1 cellular context compared by ENCODE assay signal in the genomic region with DNA sequence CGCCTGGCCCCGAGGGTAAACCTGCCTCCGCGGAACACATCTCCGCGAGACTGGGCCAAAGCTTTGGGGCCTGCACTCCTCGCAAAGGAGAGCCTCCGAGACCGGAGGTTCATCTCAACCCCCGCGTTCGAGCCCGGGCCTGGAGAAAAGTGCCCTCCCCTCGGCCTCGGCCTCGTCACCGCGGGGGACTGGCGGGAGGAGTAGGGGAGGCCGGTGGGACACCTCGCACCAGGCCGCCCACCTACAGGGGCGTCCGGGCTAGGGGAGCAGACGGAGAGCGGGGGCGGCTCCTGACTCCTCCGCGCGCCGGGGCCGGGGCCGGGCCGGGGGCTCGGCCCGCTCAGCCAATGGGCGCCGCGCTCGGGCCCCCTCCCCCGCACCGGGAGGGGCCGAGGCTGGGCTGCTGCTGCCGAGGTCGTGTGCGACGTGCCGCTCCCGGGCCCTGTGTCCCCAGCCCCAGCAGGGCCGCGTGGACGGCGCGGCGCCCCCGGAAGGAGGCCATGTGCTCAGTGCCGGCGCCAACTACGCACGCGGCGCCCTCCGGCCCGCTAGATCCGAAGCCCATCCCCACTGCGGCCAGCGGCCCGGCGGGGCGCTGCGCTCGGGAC.
TF ChIP-seq lines count a peak whose summit lies in the region.

No MANE protein-coding gene starts in this region.

TF ChIP-seq in HepG2, 621 proteins besides CTCF, POLR2A, EP300 and RAD21 (continued from another document and continues in another):
- TF ChIP-seq YEATS4 (CRISPR knock-in tag; IDR thresholded peaks at IDR 0.05; ENCODE audit: borderline replicate concordance) (peak; percentile 94), ZNF441 (CRISPR knock-in tag; IDR thresholded peaks at IDR 0.05; ENCODE audit: borderline replicate concordance) (no peak), ZNF773 (CRISPR knock-in tag; IDR thresholded peaks at IDR 0.05; ENCODE audit: borderline replicate concordance) (peak; percentile 85; the same call in 1 of the 2 replicates), ZNF607 (CRISPR knock-in tag; IDR thresholded peaks at IDR 0.05; ENCODE audit: borderline replicate concordance) (peak; percentile 63; the same call in 1 of the 2 replicates), ZNF235 (CRISPR knock-in tag; IDR thresholded peaks at IDR 0.05; ENCODE audit: borderline replicate concordance) (peak; percentile 91; the same call in 1 of the 2 replicates), ARNT2 (CRISPR knock-in tag; IDR thresholded peaks at IDR 0.05; ENCODE audit: low read depth) (peak; percentile 49; the same call in 1 of the 2 replicates), PBX2 (CRISPR knock-in tag; IDR thresholded peaks at IDR 0.05) (no peak), PAF1 (CRISPR knock-in tag; IDR thresholded peaks at IDR 0.05) (no peak), FIP1L1 (IDR thresholded peaks at IDR 0.05; ENCODE audit: borderline replicate concordance, insufficient read depth, low read depth, low read length) (no peak), NFYC (CRISPR knock-in tag; IDR thresholded peaks at IDR 0.05) (peak; percentile 19), HDAC2 (CRISPR knock-in tag; IDR thresholded peaks at IDR 0.05) (no peak), ARHGAP35 (CRISPR knock-in tag; IDR thresholded peaks at IDR 0.05; ENCODE audit: borderline replicate concordance) (no peak), HOXA3 (CRISPR knock-in tag; IDR thresholded peaks at IDR 0.05) (peak; percentile 35; the same call in 1 of the 2 replicates), NFYB (CRISPR knock-in tag; IDR thresholded peaks at IDR 0.05) (peak; percentile 25; the same call in 1 of the 2 replicates), E2F1 (CRISPR knock-in tag; IDR thresholded peaks at IDR 0.05) (peak; percentile 69; the same call in 1 of the 2 replicates), ZNF10 (CRISPR knock-in tag; IDR thresholded peaks at IDR 0.05; ENCODE audit: borderline replicate concordance, low read depth) (no peak), ZNF883 (CRISPR knock-in tag; IDR thresholded peaks at IDR 0.05; ENCODE audit: not compliant biosample characterization) (peak; percentile 44), TOPORS (CRISPR knock-in tag; IDR thresholded peaks at IDR 0.05) (0 out of 2 replicates have a peak, but pooled peaks have one; percentile 6), SALL1 (CRISPR knock-in tag; IDR thresholded peaks at IDR 0.05) (peak; percentile 30; the same call in 1 of the 2 replicates), ZNF260 (CRISPR knock-in tag; IDR thresholded peaks at IDR 0.05; ENCODE audit: borderline replicate concordance, low read depth) (no peak), LCORL (IDR thresholded peaks at IDR 0.05) (no peak), LCORL (CRISPR knock-in tag; IDR thresholded peaks at IDR 0.05) (peak; percentile 8; the same call in 1 of the 2 replicates), SRY (CRISPR knock-in tag; IDR thresholded peaks at IDR 0.05) (no peak; the same call in 1 of the 2 replicates), ZNF33B (CRISPR knock-in tag; IDR thresholded peaks at IDR 0.05) (no peak), ZNF567 (CRISPR knock-in tag; IDR thresholded peaks at IDR 0.05; ENCODE audit: borderline replicate concordance) (0 out of 2 replicates have a peak, but pooled peaks have one; percentile 49), ISL2 (CRISPR knock-in tag; IDR thresholded peaks at IDR 0.05) (no peak), MXD4 (CRISPR knock-in tag; IDR thresholded peaks at IDR 0.05) (no peak; the same call in 1 of the 2 replicates), ZNF629 (CRISPR knock-in tag; conservative IDR thresholded peaks at IDR 0.05) (peak; percentile 35; the same call in 1 of the 2 replicates), ZNF24 (IDR thresholded peaks at IDR 0.05) (no peak), MAX (IDR thresholded peaks at IDR 0.05) (peak; percentile 95), NRL (CRISPR knock-in tag; IDR thresholded peaks at IDR 0.05; ENCODE audit: borderline replicate concordance) (0 out of 2 replicates have a peak, but pooled peaks have one; percentile 36), MYPOP (CRISPR knock-in tag; IDR thresholded peaks at IDR 0.05) (no peak), AGO2 (optimal IDR thresholded peaks at IDR 0.05; ENCODE audit: low read depth, low read length) (peak; percentile 94), ELF1 (CRISPR knock-in tag; IDR thresholded peaks at IDR 0.05) (no peak), EEA1 (CRISPR knock-in tag; IDR thresholded peaks at IDR 0.05; ENCODE audit: borderline replicate concordance) (0 out of 2 replicates have a peak, but pooled peaks have one; percentile 14), MXD1 (CRISPR knock-in tag; IDR thresholded peaks at IDR 0.05) (peak; percentile 86), ZSCAN21 (CRISPR knock-in tag; IDR thresholded peaks at IDR 0.05; ENCODE audit: borderline replicate concordance) (0 out of 2 replicates have a peak, but pooled peaks have one; percentile 13), ZNF678 (CRISPR knock-in tag; IDR thresholded peaks at IDR 0.05) (0 out of 2 replicates have a peak, but pooled peaks have one; percentile 12), ATF1 (CRISPR knock-in tag; IDR thresholded peaks at IDR 0.05) (no peak), ZNF558 (CRISPR knock-in tag; IDR thresholded peaks at IDR 0.05; ENCODE audit: borderline replicate concordance) (no peak; the same call in 1 of the 2 replicates)
- TF ChIP-seq, protein P1, sequence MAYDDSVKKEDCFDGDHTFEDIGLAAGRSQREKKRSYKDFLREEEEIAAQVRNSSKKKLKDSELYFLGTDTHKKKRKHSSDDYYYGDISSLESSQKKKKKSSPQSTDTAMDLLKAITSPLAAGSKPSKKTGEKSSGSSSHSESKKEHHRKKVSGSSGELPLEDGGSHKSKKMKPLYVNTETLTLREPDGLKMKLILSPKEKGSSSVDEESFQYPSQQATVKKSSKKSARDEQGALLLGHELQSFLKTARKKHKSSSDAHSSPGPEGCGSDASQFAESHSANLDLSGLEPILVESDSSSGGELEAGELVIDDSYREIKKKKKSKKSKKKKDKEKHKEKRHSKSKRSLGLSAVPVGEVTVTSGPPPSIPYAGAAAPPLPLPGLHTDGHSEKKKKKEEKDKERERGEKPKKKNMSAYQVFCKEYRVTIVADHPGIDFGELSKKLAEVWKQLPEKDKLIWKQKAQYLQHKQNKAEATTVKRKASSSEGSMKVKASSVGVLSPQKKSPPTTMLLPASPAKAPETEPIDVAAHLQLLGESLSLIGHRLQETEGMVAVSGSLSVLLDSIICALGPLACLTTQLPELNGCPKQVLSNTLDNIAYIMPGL (CRISPR knock-in tag; IDR thresholded peaks at IDR 0.05; ENCODE audit: borderline replicate concordance in 1 of 2, low read depth in 1 of 2), result peak in 1 of 2 experiments; percentile 31; a peak in 1 of 4 replicates
- TF ChIP-seq, protein P2, sequence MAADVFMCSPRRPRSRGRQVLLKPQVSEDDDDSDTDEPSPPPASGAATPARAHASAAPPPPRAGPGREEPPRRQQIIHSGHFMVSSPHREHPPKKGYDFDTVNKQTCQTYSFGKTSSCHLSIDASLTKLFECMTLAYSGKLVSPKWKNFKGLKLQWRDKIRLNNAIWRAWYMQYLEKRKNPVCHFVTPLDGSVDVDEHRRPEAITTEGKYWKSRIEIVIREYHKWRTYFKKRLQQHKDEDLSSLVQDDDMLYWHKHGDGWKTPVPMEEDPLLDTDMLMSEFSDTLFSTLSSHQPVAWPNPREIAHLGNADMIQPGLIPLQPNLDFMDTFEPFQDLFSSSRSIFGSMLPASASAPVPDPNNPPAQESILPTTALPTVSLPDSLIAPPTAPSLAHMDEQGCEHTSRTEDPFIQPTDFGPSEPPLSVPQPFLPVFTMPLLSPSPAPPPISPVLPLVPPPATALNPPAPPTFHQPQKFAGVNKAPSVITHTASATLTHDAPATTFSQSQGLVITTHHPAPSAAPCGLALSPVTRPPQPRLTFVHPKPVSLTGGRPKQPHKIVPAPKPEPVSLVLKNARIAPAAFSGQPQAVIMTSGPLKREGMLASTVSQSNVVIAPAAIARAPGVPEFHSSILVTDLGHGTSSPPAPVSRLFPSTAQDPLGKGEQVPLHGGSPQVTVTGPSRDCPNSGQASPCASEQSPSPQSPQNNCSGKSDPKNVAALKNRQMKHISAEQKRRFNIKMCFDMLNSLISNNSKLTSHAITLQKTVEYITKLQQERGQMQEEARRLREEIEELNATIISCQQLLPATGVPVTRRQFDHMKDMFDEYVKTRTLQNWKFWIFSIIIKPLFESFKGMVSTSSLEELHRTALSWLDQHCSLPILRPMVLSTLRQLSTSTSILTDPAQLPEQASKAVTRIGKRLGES (CRISPR knock-in tag; IDR thresholded peaks at IDR 0.05; ENCODE audit: borderline replicate concordance), result 0 out of 2 replicates have a peak, but pooled peaks have one; percentile 32
- TF ChIP-seq, protein P3, sequence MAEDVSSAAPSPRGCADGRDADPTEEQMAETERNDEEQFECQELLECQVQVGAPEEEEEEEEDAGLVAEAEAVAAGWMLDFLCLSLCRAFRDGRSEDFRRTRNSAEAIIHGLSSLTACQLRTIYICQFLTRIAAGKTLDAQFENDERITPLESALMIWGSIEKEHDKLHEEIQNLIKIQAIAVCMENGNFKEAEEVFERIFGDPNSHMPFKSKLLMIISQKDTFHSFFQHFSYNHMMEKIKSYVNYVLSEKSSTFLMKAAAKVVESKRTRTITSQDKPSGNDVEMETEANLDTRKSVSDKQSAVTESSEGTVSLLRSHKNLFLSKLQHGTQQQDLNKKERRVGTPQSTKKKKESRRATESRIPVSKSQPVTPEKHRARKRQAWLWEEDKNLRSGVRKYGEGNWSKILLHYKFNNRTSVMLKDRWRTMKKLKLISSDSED (CRISPR knock-in tag; IDR thresholded peaks at IDR 0.05), result no peak
- TF ChIP-seq, protein P4, sequence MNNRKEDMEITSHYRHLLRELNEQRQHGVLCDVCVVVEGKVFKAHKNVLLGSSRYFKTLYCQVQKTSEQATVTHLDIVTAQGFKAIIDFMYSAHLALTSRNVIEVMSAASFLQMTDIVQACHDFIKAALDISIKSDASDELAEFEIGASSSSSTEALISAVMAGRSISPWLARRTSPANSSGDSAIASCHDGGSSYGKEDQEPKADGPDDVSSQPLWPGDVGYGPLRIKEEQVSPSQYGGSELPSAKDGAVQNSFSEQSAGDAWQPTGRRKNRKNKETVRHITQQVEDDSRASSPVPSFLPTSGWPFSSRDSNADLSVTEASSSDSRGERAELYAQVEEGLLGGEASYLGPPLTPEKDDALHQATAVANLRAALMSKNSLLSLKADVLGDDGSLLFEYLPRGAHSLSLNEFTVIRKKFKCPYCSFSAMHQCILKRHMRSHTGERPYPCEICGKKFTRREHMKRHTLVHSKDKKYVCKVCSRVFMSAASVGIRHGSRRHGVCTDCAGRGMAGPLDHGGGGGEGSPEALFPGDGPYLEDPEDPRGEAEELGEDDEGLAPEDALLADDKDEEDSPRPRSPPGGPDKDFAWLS (CRISPR knock-in tag; IDR thresholded peaks at IDR 0.05; ENCODE audit: borderline replicate concordance), result no peak
- TF ChIP-seq, protein P5, sequence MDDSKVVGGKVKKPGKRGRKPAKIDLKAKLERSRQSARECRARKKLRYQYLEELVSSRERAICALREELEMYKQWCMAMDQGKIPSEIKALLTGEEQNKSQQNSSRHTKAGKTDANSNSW (CRISPR knock-in tag; IDR thresholded peaks at IDR 0.05; ENCODE audit: borderline replicate concordance), result no peak
- TF ChIP-seq, protein P6, sequence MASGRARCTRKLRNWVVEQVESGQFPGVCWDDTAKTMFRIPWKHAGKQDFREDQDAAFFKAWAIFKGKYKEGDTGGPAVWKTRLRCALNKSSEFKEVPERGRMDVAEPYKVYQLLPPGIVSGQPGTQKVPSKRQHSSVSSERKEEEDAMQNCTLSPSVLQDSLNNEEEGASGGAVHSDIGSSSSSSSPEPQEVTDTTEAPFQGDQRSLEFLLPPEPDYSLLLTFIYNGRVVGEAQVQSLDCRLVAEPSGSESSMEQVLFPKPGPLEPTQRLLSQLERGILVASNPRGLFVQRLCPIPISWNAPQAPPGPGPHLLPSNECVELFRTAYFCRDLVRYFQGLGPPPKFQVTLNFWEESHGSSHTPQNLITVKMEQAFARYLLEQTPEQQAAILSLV (CRISPR knock-in tag; IDR thresholded peaks at IDR 0.05; ENCODE audit: borderline replicate concordance), result peak; percentile 10
